Comparison of ENCODE assay signal across 8 cellular contexts in genomic region chr5:52801329-52801728, GRCh38. TPM values are rescaled to one million over a fixed set of nuclear protein-coding genes. Genes with fewer than 3 reads are reported as not detected.
A peak's percentile ranks its signal among the peaks of the same experiment; 100 is the strongest.
DNase-seq lines count a peak whose midpoint lies in the region; ATAC-seq lines count a peak whose summit lies in the region.

No MANE protein-coding gene starts in this region.

- H2BK12ac ChIP-seq in mesenchymal stem cell (ENCODE audit: low read length in 2 of 2) = no peak overlapping the region

- intact Hi-C loops in aorta (cut with DNase I) = loop anchor here (5.0 to 10.0 kb wide), 2 partner anchors 36 to 93 kb away; no protein-coding TSS in a partner anchor

- no peaks in the 10 kb centered on the region for H3K9me3 ChIP-seq in mesenchymal stem cell (ENCODE audit: control insufficient read depth, low read length)
- no peaks in the 10 kb centered on the region for H3K9me3 ChIP-seq in aorta (ENCODE audit: control insufficient read depth, low read length)

- H3K79me1 ChIP-seq in mesenchymal stem cell (replicated peaks; ENCODE audit: low read length, poor library complexity, severe bottlenecking) = peaks cover 3% of the 10 kb centered on the region

- H3K27ac ChIP-seq in caudate nucleus (ENCODE audit: low read depth, low read length) (peak overlapping the region; percentile 7), mesenchymal stem cell (ENCODE audit: low read length, poor library complexity, severe bottlenecking) (peak overlapping the region; percentile 69), aorta (ENCODE audit: low read depth in 1 of 2, low read length in 2 of 2) (peak overlapping the region; percentile 46 to 58)

- H4K8ac ChIP-seq in mesenchymal stem cell (ENCODE audit: low read length) = peak overlapping the region; percentile 19

- H2AK5ac ChIP-seq in mesenchymal stem cell (ENCODE audit: low read length, severe bottlenecking) = peak overlapping the region; percentile 61

- DNase-seq in EL (peak; percentile 51), NCI-H69 (lab: John Stamatoyannopoulos, UW) (peak; percentile 56), caudate nucleus (lab: John Stamatoyannopoulos, UW) (peak in 5 of 61 donors; percentile 0 to 30 (median 2)), mesenchymal stem cell (peak; percentile 60), aorta (no peak), NCI-H187 (lab: John Stamatoyannopoulos, UW) (no peak)

- peak overlapping the region; percentile 80 for H3K4me2 ChIP-seq in mesenchymal stem cell (ENCODE audit: low read length, poor library complexity, severe bottlenecking)

- H2BK5ac ChIP-seq in mesenchymal stem cell (ENCODE audit: low read depth, low read length, poor library complexity, severe bottlenecking) = no peak overlapping the region

- H3K36me3 ChIP-seq in mesenchymal stem cell (ENCODE audit: control insufficient read depth in 1 of 2, insufficient read depth in 2 of 2, low read depth in 1 of 2, low read length in 2 of 2) (peaks cover 0 to 43% of the 10 kb centered on the region in 2 experiments), aorta (ENCODE audit: control insufficient read depth in 1 of 2, insufficient read depth in 2 of 2, low read length in 1 of 2) (peaks cover 0 to 2% of the 10 kb centered on the region in 2 donors)

- H3K4me3 ChIP-seq in mesenchymal stem cell (ENCODE audit: insufficient read depth in 1 of 2, low read depth in 1 of 2, low read length in 2 of 2) (peak overlapping the region; percentile 65 to 89), aorta (ENCODE audit: low read length in 2 of 2) (peak overlapping the region; percentile 55 to 90)

- no peak overlapping the region for H2BK120ac ChIP-seq in mesenchymal stem cell (ENCODE audit: low read depth, low read length)

- peak overlapping the region; percentile 54 to 85 for H3K18ac ChIP-seq in mesenchymal stem cell (ENCODE audit: low read depth in 1 of 2, low read length in 2 of 2)

- H3K4me1 ChIP-seq in mesenchymal stem cell (ENCODE audit: control insufficient read depth, insufficient read depth, low read depth, low read length) (peaks cover 3% of the 10 kb centered on the region), aorta (ENCODE audit: control insufficient read depth in 1 of 2, insufficient read depth in 2 of 2, low read length in 2 of 2) (peaks cover 6% of the 10 kb centered on the region in 2 donors)

- no peak overlapping the region for H2AFZ ChIP-seq in mesenchymal stem cell (ENCODE audit: low read depth, low read length)

- H3K4ac ChIP-seq in mesenchymal stem cell (ENCODE audit: low read depth in 1 of 2, low read length in 2 of 2) = peak overlapping the region in 1 of 2 experiments; percentile 98

- H3K27me3 ChIP-seq in mesenchymal stem cell (ENCODE audit: control insufficient read depth in 1 of 2, insufficient read depth in 1 of 2, low read length in 2 of 2) (no peaks in the 10 kb centered on the region), aorta (ENCODE audit: control insufficient read depth in 1 of 2, insufficient read depth in 2 of 2, low read length in 1 of 2) (no peaks in the 10 kb centered on the region)

- peak overlapping the region; percentile 53 for H4K91ac ChIP-seq in mesenchymal stem cell (ENCODE audit: low read length)

- H3K9ac ChIP-seq in mesenchymal stem cell (ENCODE audit: low read length) = peak overlapping the region; percentile 96

- H3K14ac ChIP-seq in mesenchymal stem cell (ENCODE audit: low read length in 2 of 2) = peak overlapping the region in 1 of 2 experiments; percentile 98

- ATAC-seq in aorta (ENCODE audit: low FRiP score) (no peak), HG03439 (IDR thresholded peaks at IDR 0.05; ENCODE audit: unreplicated experiment) (no peak), GM19452 (IDR thresholded peaks at IDR 0.05; ENCODE audit: unreplicated experiment) (no peak)

- H3K23ac ChIP-seq in mesenchymal stem cell (ENCODE audit: low read length in 2 of 2) = peak overlapping the region in 1 of 2 experiments; percentile 96

- no peak overlapping the region for H2BK15ac ChIP-seq in mesenchymal stem cell (ENCODE audit: low read depth, poor library complexity, severe bottlenecking)

- WGBS in mesenchymal stem cell = 4% methylated on average over 8 of the region's 8 CpGs
- 7 to 12% methylated on average over 8 of the region's 8 CpGs for WGBS in aorta, 2 donors

RNA-seq across cellular contexts. Expression of gene ITGA1, which starts 13.6 kb away (rescaled TPM):
- 202 TPM for polyA plus RNA-seq in mesenchymal stem cell (2013, experiment 1 of 2)
- 199 TPM for polyA plus RNA-seq in mesenchymal stem cell (2013, experiment 2 of 2)
- 100 to 1,000 TPM; 132 to 152 TPM for total RNA-seq in aorta
- 10 to 100 TPM; 17.8 to 65.0 TPM for polyA plus RNA-seq in aorta

RNA-seq across cellular contexts. Expression of gene PELO, which starts 13.6 kb away (rescaled TPM):
- 37.4 TPM for polyA plus RNA-seq in mesenchymal stem cell (2013, experiment 1 of 2)
- polyA plus RNA-seq in mesenchymal stem cell (2013, experiment 2 of 2) = 35.7 TPM
- 10 to 100 TPM; 49.6 to 52.4 TPM for total RNA-seq in aorta
- polyA plus RNA-seq in aorta = 10 to 100 TPM; 11.0 to 30.2 TPM

Comparison
In these comparisons a context has a peak if more than half of its experiments do, and no peak if none do; other contexts are left out.
1. DNase-seq: peak in EL (single experiment), NCI-H69 (single experiment) and mesenchymal stem cell (single experiment); none in aorta (0 of 2) and NCI-H187 (0 of 2).
2. H3K27ac ChIP-seq: peak in every context shown above with its lines; median percentile 69 in mesenchymal stem cell; 52 in aorta; 7 in caudate nucleus.